In genomic region chr15:88920186-88920891, GRCh38 we compare ENCODE assay signal across 14 cellular contexts. TPM values are rescaled to one million over a fixed set of nuclear protein-coding genes. Genes with fewer than 3 reads are reported as not detected.
DNase-seq lines count a peak whose midpoint lies in the region; ATAC-seq and TF ChIP-seq lines count a peak whose summit lies in the region.
"Had no signal": no experiment of that assay in that cellular context is flagged by ENCODE, and none has a peak within 500 bp of the region (broad histone marks: within the 10 kb centered on the region; RNA-seq: fewer than 3 reads in every experiment).

No MANE protein-coding gene starts in this region.

- 74 to 77% methylated on average over 9 of the region's 9 CpGs for WGBS in aorta, 2 donors
- 75 to 77% methylated on average over 7 of the region's 9 CpGs for WGBS in gastroesophageal sphincter (ENCODE audit: low coverage in 1 of 2), 2 donors

- H3K4me3 ChIP-seq in breast epithelium (no peak overlapping the region), fibroblast of mammary gland (ENCODE audit: control insufficient read depth, low read depth, low read length) (no peak overlapping the region), aorta (ENCODE audit: low read length in 2 of 2) (no peak overlapping the region), gastroesophageal sphincter (no peak overlapping the region)
- H3K4me3 ChIP-seq: heart right ventricle, lung had no signal

- H3K4me1 Mint-ChIP-seq in MCF 10A (ENCODE audit: insufficient read depth, unreplicated experiment) = peaks cover 36% of the 10 kb centered on the region
- H3K4me1 Mint-ChIP-seq in T-helper 1 cell treated with Interleukin-12 subunit alpha and Interleukin-12 subunit beta and Interleukin-4 antibody, amounts not matched to agents 30 μg/mL and 1 μg/mL, for 36 hours (ENCODE audit: low read depth) = peaks cover 15% of the 10 kb centered on the region
- H3K4me1 Mint-ChIP-seq: B cell had no signal

- TF ChIP-seq CTCF in MCF 10A (IDR thresholded peaks at IDR 0.05; ENCODE audit: unreplicated experiment) = no peak
- no peak for TF ChIP-seq CTCF in breast epithelium (IDR thresholded peaks at IDR 0.05)
- no peak for TF ChIP-seq CTCF in fibroblast of mammary gland (conservative IDR thresholded peaks at IDR 0.05; ENCODE audit: control insufficient read depth, insufficient read depth, low read depth, low read length)
- TF ChIP-seq CTCF in gastroesophageal sphincter (IDR thresholded peaks at IDR 0.05) = no peak

- no peak overlapping the region for H3K4me3 Mint-ChIP-seq in MCF 10A (ENCODE audit: unreplicated experiment)
- H3K4me3 Mint-ChIP-seq in T-helper 1 cell treated with Interleukin-12 subunit alpha and Interleukin-12 subunit beta and Interleukin-4 antibody, amounts not matched to agents 30 μg/mL and 1 μg/mL, for 36 hours = peak overlapping the region; percentile 38
- H3K4me3 Mint-ChIP-seq: B cell; dendritic cell treated with granulocyte-macrophage colony-stimulating factor and Interleukin-4, amounts not matched to agents 40 ng/mL and 50 ng/mL, for 4 days had no signal

- no peak overlapping the region for H3K27ac ChIP-seq in breast epithelium
- H3K27ac ChIP-seq in aorta (ENCODE audit: low read depth in 1 of 2, low read length in 2 of 2) = no peak overlapping the region
- H3K27ac ChIP-seq in gastroesophageal sphincter = no peak overlapping the region

- POLR2A ChIA-PET in MCF 10A (lab: Yijun Ruan, JAX) = interaction anchor here (1.2 to 2.9 kb wide), 6 partner anchors 8 to 168 kb away, joined by 3 to 17 read pairs (median 4); partner anchors contain the start of gene ABHD2

- TF ChIP-seq EP300 in gastroesophageal sphincter (IDR thresholded peaks at IDR 0.05) = no peak

- ATAC-seq in aorta (ENCODE audit: low FRiP score) (no peak), gastroesophageal sphincter (no peak)
- ATAC-seq: heart right ventricle had no signal

- intact Hi-C loops in MCF 10A (cut with micrococcal nuclease) (no loop called here), breast epithelium (cut with DNase I; ENCODE audit: low total_unique reads) (no loop called here), aorta (cut with DNase I) (loop anchor here in 1 of 2 donors (10.0 kb wide), 1 partner anchor 54 kb away; no protein-coding TSS in a partner anchor)

- no peaks in the 10 kb centered on the region for H3K9me3 Mint-ChIP-seq in MCF 10A (ENCODE audit: unreplicated experiment)
- no peaks in the 10 kb centered on the region for H3K9me3 Mint-ChIP-seq in T-helper 1 cell treated with Interleukin-12 subunit alpha and Interleukin-12 subunit beta and Interleukin-4 antibody, amounts not matched to agents 30 μg/mL and 1 μg/mL, for 36 hours
- H3K9me3 Mint-ChIP-seq: dendritic cell treated with granulocyte-macrophage colony-stimulating factor and Interleukin-4, amounts not matched to agents 40 ng/mL and 50 ng/mL, for 4 days had no signal

- H3K27ac Mint-ChIP-seq in MCF 10A (ENCODE audit: low read depth, unreplicated experiment) = peak overlapping the region; percentile 79
- peak overlapping the region; percentile 23 for H3K27ac Mint-ChIP-seq in T-helper 1 cell treated with Interleukin-12 subunit alpha and Interleukin-12 subunit beta and Interleukin-4 antibody, amounts not matched to agents 30 μg/mL and 1 μg/mL, for 36 hours
- H3K27ac Mint-ChIP-seq: B cell; dendritic cell treated with granulocyte-macrophage colony-stimulating factor and Interleukin-4, amounts not matched to agents 40 ng/mL and 50 ng/mL, for 4 days had no signal

- no peaks in the 10 kb centered on the region for H3K27me3 ChIP-seq in breast epithelium
- H3K27me3 ChIP-seq in aorta (ENCODE audit: control insufficient read depth in 1 of 2, insufficient read depth in 2 of 2, low read length in 1 of 2) = no peaks in the 10 kb centered on the region
- no peaks in the 10 kb centered on the region for H3K27me3 ChIP-seq in gastroesophageal sphincter
- H3K27me3 ChIP-seq: heart right ventricle had no signal

- DNase-seq in MCF 10A (ENCODE audit: unreplicated experiment) (peak; percentile 59), breast epithelium (ENCODE audit: low spot score in 2 of 2) (no peak), fibroblast of mammary gland (ENCODE audit: low read depth) (peak; percentile 91), aorta (peak; percentile 64 to 76), iPS-NIHi7 (ENCODE audit: extremely low spot score) (no peak), SKM-1 (lab: John Stamatoyannopoulos, UW; ENCODE audit: unreplicated experiment) (no peak)
- DNase-seq: activated naive CD4-positive, alpha-beta T cell treated with anti-CD3 and anti-CD28 coated beads, Interleukin-2, amount 50 U/mL, for 16 hours; GF-D8; heart right ventricle had no signal

- no peaks in the 10 kb centered on the region for H3K9me3 ChIP-seq in breast epithelium
- H3K9me3 ChIP-seq in aorta (ENCODE audit: control insufficient read depth, low read length) = no peaks in the 10 kb centered on the region
- H3K9me3 ChIP-seq in gastroesophageal sphincter = no peaks in the 10 kb centered on the region
- H3K9me3 ChIP-seq: heart right ventricle had no signal

- TSS peak; percentile 93 for BruUV-seq in MCF 10A (replicated peaks; lab: Mats Ljungman, UMichigan)

- no peaks in the 10 kb centered on the region for H3K4me1 ChIP-seq in breast epithelium
- H3K4me1 ChIP-seq in aorta (ENCODE audit: control insufficient read depth in 1 of 2, insufficient read depth in 2 of 2, low read length in 2 of 2) = no peaks in the 10 kb centered on the region
- H3K4me1 ChIP-seq in gastroesophageal sphincter = peaks cover 0 to 8% (median 0%) of the 10 kb centered on the region in 3 donors

- TF ChIP-seq POLR2A in breast epithelium (IDR thresholded peaks at IDR 0.05) = no peak
- TF ChIP-seq POLR2A in gastroesophageal sphincter (IDR thresholded peaks at IDR 0.05) = no peak

- peaks cover 6% of the 10 kb centered on the region for H3K36me3 Mint-ChIP-seq in MCF 10A (ENCODE audit: insufficient read depth, unreplicated experiment)
- no peaks in the 10 kb centered on the region for H3K36me3 Mint-ChIP-seq in T-helper 1 cell treated with Interleukin-12 subunit alpha and Interleukin-12 subunit beta and Interleukin-4 antibody, amounts not matched to agents 30 μg/mL and 1 μg/mL, for 36 hours (ENCODE audit: low read depth)

- no peaks in the 10 kb centered on the region for H3K27me3 Mint-ChIP-seq in MCF 10A (ENCODE audit: insufficient read depth, unreplicated experiment)
- no peaks in the 10 kb centered on the region for H3K27me3 Mint-ChIP-seq in T-helper 1 cell treated with Interleukin-12 subunit alpha and Interleukin-12 subunit beta and Interleukin-4 antibody, amounts not matched to agents 30 μg/mL and 1 μg/mL, for 36 hours (ENCODE audit: low read depth)

- H3K36me3 ChIP-seq in breast epithelium = no peaks in the 10 kb centered on the region
- no peaks in the 10 kb centered on the region for H3K36me3 ChIP-seq in aorta (ENCODE audit: control insufficient read depth in 1 of 2, insufficient read depth in 2 of 2, low read length in 1 of 2)
- H3K36me3 ChIP-seq in gastroesophageal sphincter = no peaks in the 10 kb centered on the region
- H3K36me3 ChIP-seq: heart right ventricle had no signal

- CTCF ChIA-PET in MCF 10A (lab: Yijun Ruan, JAX) = interaction anchor here (0.6 to 7.7 kb wide), 6 partner anchors 8 to 98 kb away, joined by 3 to 64 read pairs (median 4); no protein-coding TSS in a partner anchor

RNA-seq across cellular contexts. Expression of gene MFGE8, which starts 7.2 kb away (rescaled TPM):
- total RNA-seq in MCF 10A (2022) (207 and 254 TPM in 2 replicates), breast epithelium (100 to 1,000 TPM; 226 to 457 (median 311) TPM), aorta (1,000 to 10,000 TPM; 1,647 to 2,143 TPM), gastroesophageal sphincter (100 to 1,000 TPM; 496 to 734 (median 508) TPM)
- 1,000 to 10,000 TPM; 1,008 to 2,529 TPM for polyA plus RNA-seq in aorta

RNA-seq across cellular contexts. Expression of gene HAPLN3, which starts 25.0 kb away (rescaled TPM):
- 4.1 and 5.0 TPM in 2 replicates for total RNA-seq in MCF 10A (2022)
- 10 to 100 TPM in 2 of 3 donors, 1 to 10 TPM in 1; 3.4 to 24.6 (median 11.1) TPM for total RNA-seq in breast epithelium
- total RNA-seq in aorta = 10 to 100 TPM; 79.9 to 82.3 TPM
- polyA plus RNA-seq in aorta = 10 to 100 TPM; 14.4 to 99.4 TPM
- total RNA-seq in gastroesophageal sphincter = 10 to 100 TPM in 1 of 4 donors, 1 to 10 TPM in 3; 3.0 to 10.5 (median 6.7) TPM

Comparison
In these comparisons a context has a peak if more than half of its experiments do, and no peak if none do; other contexts are left out.
1. DNase-seq: peak in MCF 10A (single experiment), fibroblast of mammary gland (single experiment) and aorta (2 of 2); none in breast epithelium (0 of 2), iPS-NIHi7 (single experiment) and SKM-1 (single experiment).